ENCODE assay signal across 13 cellular contexts in genomic region chr20:62119591-62120364, GRCh38. TPM values are rescaled to one million over a fixed set of nuclear protein-coding genes. Genes with fewer than 3 reads are reported as not detected.
DNase-seq lines count a peak whose midpoint lies in the region; ATAC-seq and TF ChIP-seq lines count a peak whose summit lies in the region.
"Had no signal": no experiment of that assay in that cellular context is flagged by ENCODE, and none has a peak within 500 bp of the region (broad histone marks: within the 10 kb centered on the region; RNA-seq: fewer than 3 reads in every experiment).

No MANE protein-coding gene starts in this region.

- 89% methylated on average over 3 of the region's 10 CpGs for whole genome bisulfite sequencing in suprapubic skin

- no peak for DNase-seq in CD4-positive, alpha-beta T cell
- no peak for DNase-seq in NCI-H2196 treated with DMSO at 0.1 percent for 48 hours (lab: John Stamatoyannopoulos, UW; ENCODE audit: unreplicated experiment)
- no peak for DNase-seq in midbrain (lab: John Stamatoyannopoulos, UW)
- no peak for DNase-seq in suprapubic skin (ENCODE audit: low spot score in 2 of 2)
- DNase-seq: foreskin fibroblast, H9, KG1, kidney glomerular epithelial cell, sigmoid colon had no signal

- H3K4me3 Mint-ChIP-seq in CD4-positive, alpha-beta T cell, result peak overlapping the region; percentile 91
- peak overlapping the region; percentile 87 for H3K4me3 Mint-ChIP-seq in activated T-helper 17 cell treated with anti-CD3 and anti-CD28 coated beads, Interleukin-2, amount 50 U/mL, for 72 hours

- no peaks in the 10 kb centered on the region for H3K36me3 ChIP-seq in muscle layer of duodenum (ENCODE audit: control insufficient read depth in 1 of 2, insufficient read depth in 2 of 2, low read length in 2 of 2)
- peaks cover 1% of the 10 kb centered on the region for H3K36me3 ChIP-seq in suprapubic skin

- H3K9me3 ChIP-seq in CD4-positive, alpha-beta T cell (ENCODE audit: control insufficient read depth, low read length), result peaks cover 4% of the 10 kb centered on the region
- H3K9me3 ChIP-seq in muscle layer of duodenum (ENCODE audit: control insufficient read depth in 1 of 2, low read length in 2 of 2), result no peaks in the 10 kb centered on the region
- no peaks in the 10 kb centered on the region for H3K9me3 ChIP-seq in suprapubic skin
- H3K9me3 ChIP-seq: sigmoid colon had no signal

- TF ChIP-seq CTCF in CD4-positive, alpha-beta T cell (IDR thresholded peaks at IDR 0.05), result no peak
- no peak for TF ChIP-seq CTCF in suprapubic skin (IDR thresholded peaks at IDR 0.05)

- H3K27me3 ChIP-seq in CD4-positive, alpha-beta T cell (ENCODE audit: control insufficient read depth, insufficient read depth, low read length), result no peaks in the 10 kb centered on the region
- peaks cover 7% of the 10 kb centered on the region for H3K27me3 ChIP-seq in muscle layer of duodenum (ENCODE audit: low read depth, low read length)
- peaks cover 35% of the 10 kb centered on the region for H3K27me3 ChIP-seq in suprapubic skin

- POLR2A ChIA-PET in CD4-positive, alpha-beta T cell (lab: Charles Lee), result interaction anchor here (3.4 to 6.2 kb wide), 2 partner anchors 23 to 52 kb away, joined by 78 to 149 read pairs; partner anchors contain the start of genes PSMA7, SS18L1 and TAF4

- intact Hi-C loops in CD4-positive, alpha-beta T cell (cut with DNase I, micrococcal nuclease), result loop anchor here (2.0 to 5.0 kb wide), 4 partner anchors 53 to 268 kb away; partner anchors contain the start of genes OSBPL2 (in 1 of the 2) and RPS21 (in 1 of the 2)

- peaks cover 51% of the 10 kb centered on the region for H3K4me1 Mint-ChIP-seq in CD4-positive, alpha-beta T cell (ENCODE audit: low read depth)
- peaks cover 10% of the 10 kb centered on the region for H3K4me1 Mint-ChIP-seq in activated T-helper 17 cell treated with anti-CD3 and anti-CD28 coated beads, Interleukin-2, amount 50 U/mL, for 72 hours

- no peak overlapping the region for H3K27ac ChIP-seq in CD4-positive, alpha-beta T cell (ENCODE audit: low read depth, low read length)
- H3K27ac ChIP-seq in muscle layer of duodenum (ENCODE audit: low read length) (peak overlapping the region; percentile 25), suprapubic skin (no peak overlapping the region)

- no peaks in the 10 kb centered on the region for H3K9me3 Mint-ChIP-seq in CD4-positive, alpha-beta T cell
- no peaks in the 10 kb centered on the region for H3K9me3 Mint-ChIP-seq in activated T-helper 17 cell treated with anti-CD3 and anti-CD28 coated beads, Interleukin-2, amount 50 U/mL, for 72 hours
- H3K9me3 Mint-ChIP-seq: activated T-helper 2 cell treated with anti-CD3 and anti-CD28 coated beads, Interferon-gamma antibody, Interleukin-2, Interleukin-4, amounts not matched to agents 10 μg/mL and 5 μg/mL and 100 μg/mL, durations not matched to agents 14 hours and 24 hours and 36 hours; H9 had no signal

- TF ChIP-seq POLR2A in suprapubic skin (IDR thresholded peaks at IDR 0.05), result no peak

- no peaks in the 10 kb centered on the region for H3K27me3 Mint-ChIP-seq in CD4-positive, alpha-beta T cell
- H3K27me3 Mint-ChIP-seq in activated T-helper 17 cell treated with anti-CD3 and anti-CD28 coated beads, Interleukin-2, amount 50 U/mL, for 72 hours, result no peaks in the 10 kb centered on the region

- no peak overlapping the region for H3K4me3 ChIP-seq in muscle layer of duodenum (ENCODE audit: low read depth in 1 of 2, low read length in 2 of 2)
- no peak overlapping the region for H3K4me3 ChIP-seq in suprapubic skin
- H3K4me3 ChIP-seq: coronary artery, sigmoid colon had no signal

- H3K4me1 ChIP-seq in muscle layer of duodenum (ENCODE audit: control insufficient read depth in 1 of 2, insufficient read depth in 2 of 2, low read length in 2 of 2), result peaks cover 9 to 18% of the 10 kb centered on the region in 2 donors
- H3K4me1 ChIP-seq in suprapubic skin, result peaks cover 18% of the 10 kb centered on the region

- H3K27ac Mint-ChIP-seq in CD4-positive, alpha-beta T cell, result peak overlapping the region; percentile 94
- no peak overlapping the region for H3K27ac Mint-ChIP-seq in activated T-helper 17 cell treated with anti-CD3 and anti-CD28 coated beads, Interleukin-2, amount 50 U/mL, for 72 hours
- H3K27ac Mint-ChIP-seq: activated T-helper 2 cell treated with anti-CD3 and anti-CD28 coated beads, Interferon-gamma antibody, Interleukin-2, Interleukin-4, amounts not matched to agents 10 μg/mL and 5 μg/mL and 100 μg/mL, durations not matched to agents 14 hours and 24 hours and 36 hours; H9 had no signal

- ATAC-seq in CD4-positive, alpha-beta T cell (ENCODE audit: poor library complexity), result no peak
- no peak for ATAC-seq in activated T-helper 17 cell treated with anti-CD3 and anti-CD28 coated beads, Interleukin-2, amount 50 U/mL, for 72 hours (replicated peaks)

- TF ChIP-seq EP300 in suprapubic skin (IDR thresholded peaks at IDR 0.05), result no peak

- H3K36me3 Mint-ChIP-seq in CD4-positive, alpha-beta T cell (ENCODE audit: low read depth), result peaks cover 29% of the 10 kb centered on the region
- H3K36me3 Mint-ChIP-seq in activated T-helper 17 cell treated with anti-CD3 and anti-CD28 coated beads, Interleukin-2, amount 50 U/mL, for 72 hours (ENCODE audit: low read depth), result peaks cover 9% of the 10 kb centered on the region

- CTCF ChIA-PET in CD4-positive, alpha-beta T cell (lab: Charles Lee), result no interaction called here

RNA-seq across cellular contexts. Expression of gene LSM14B, which starts 2.5 kb away (rescaled TPM):
- 10 to 100 TPM; 34.5 to 35.7 TPM for total RNA-seq in CD4-positive, alpha-beta T cell
- 10 to 100 TPM; 25.1 to 29.8 TPM for total RNA-seq in activated T-helper 17 cell treated with anti-CD3 and anti-CD28 coated beads, Interleukin-2, amount 50 U/mL, for 72 hours
- total RNA-seq in suprapubic skin, result 10 to 100 TPM; 32.4 to 45.7 (median 37.0) TPM

RNA-seq across cellular contexts. Expression of gene PSMA7, which starts 23.4 kb away (rescaled TPM):
- total RNA-seq in CD4-positive, alpha-beta T cell, result 100 to 1,000 TPM; 150 to 158 TPM
- total RNA-seq in activated T-helper 17 cell treated with anti-CD3 and anti-CD28 coated beads, Interleukin-2, amount 50 U/mL, for 72 hours, result 100 to 1,000 TPM; 161 to 334 TPM
- total RNA-seq in suprapubic skin, result 100 to 1,000 TPM; 163 to 226 (median 208) TPM

RNA-seq across cellular contexts. Expression of gene SS18L1, which starts 23.8 kb away (rescaled TPM):
- 10 to 100 TPM; 12.8 to 13.4 TPM for total RNA-seq in CD4-positive, alpha-beta T cell
- 10 to 100 TPM; 16.5 to 17.9 TPM for total RNA-seq in activated T-helper 17 cell treated with anti-CD3 and anti-CD28 coated beads, Interleukin-2, amount 50 U/mL, for 72 hours
- 10 to 100 TPM; 23.3 to 81.1 (median 26.9) TPM for total RNA-seq in suprapubic skin

RNA-seq across cellular contexts. Expression of gene TAF4, which starts 54.1 kb away (rescaled TPM):
- total RNA-seq in CD4-positive, alpha-beta T cell, result 10 to 100 TPM; 11.1 to 12.5 TPM
- 10 to 100 TPM; 13.4 to 14.5 TPM for total RNA-seq in activated T-helper 17 cell treated with anti-CD3 and anti-CD28 coated beads, Interleukin-2, amount 50 U/mL, for 72 hours
- total RNA-seq in suprapubic skin, result 10 to 100 TPM; 18.0 to 31.8 (median 25.8) TPM
